ENCODE assay signal across 1 cellular context in genomic region chr9:129170229-129170628, GRCh38.
TF ChIP-seq lines count a peak whose summit lies in the region.

No MANE protein-coding gene starts in this region.

TF ChIP-seq in endothelial cell of umbilical vein, 7 proteins besides CTCF, POLR2A, EP300 and RAD21:
- peak; percentile 59 for TF ChIP-seq FOS (IDR thresholded peaks at IDR 0.05; ENCODE audit: borderline replicate concordance, insufficient read depth, low read length)
- TF ChIP-seq EZH2 (IDR thresholded peaks at IDR 0.05; ENCODE audit: borderline replicate concordance, low read depth, low read length, severe bottlenecking): no peak
- no peak for TF ChIP-seq GATA2 (IDR thresholded peaks at IDR 0.05; ENCODE audit: insufficient read depth, insufficient read length, low read depth, low read length)
- peak; percentile 37 for TF ChIP-seq JUN (IDR thresholded peaks at IDR 0.05; ENCODE audit: borderline replicate concordance, insufficient read depth, insufficient read length, low read depth)
